In genomic region chr4:48445704-48446103, GRCh38 we compare ENCODE assay signal across 9 cellular contexts. TPM values are rescaled to one million over a fixed set of nuclear protein-coding genes. Genes with fewer than 3 reads are reported as not detected.
DNase-seq lines count a peak whose midpoint lies in the region; ATAC-seq and TF ChIP-seq lines count a peak whose summit lies in the region.
"Had no signal": no experiment of that assay in that cellular context is flagged by ENCODE, and none has a peak within 500 bp of the region (broad histone marks: within the 10 kb centered on the region; RNA-seq: fewer than 3 reads in every experiment).

No MANE protein-coding gene starts in this region.

- no peak overlapping the region for H3K27ac Mint-ChIP-seq in CD8-positive, alpha-beta T cell
- no peak overlapping the region for H3K27ac Mint-ChIP-seq in MCF 10A (ENCODE audit: low read depth, unreplicated experiment)

- H3K9me3 Mint-ChIP-seq in CD8-positive, alpha-beta T cell: no peaks in the 10 kb centered on the region
- no peaks in the 10 kb centered on the region for H3K9me3 Mint-ChIP-seq in MCF 10A (ENCODE audit: unreplicated experiment)

- peaks cover 5% of the 10 kb centered on the region for H3K27me3 Mint-ChIP-seq in CD8-positive, alpha-beta T cell (ENCODE audit: low read depth)
- H3K27me3 Mint-ChIP-seq in MCF 10A (ENCODE audit: insufficient read depth, unreplicated experiment): no peaks in the 10 kb centered on the region

- no peak overlapping the region for H3K4me3 ChIP-seq in CD8-positive, alpha-beta T cell (ENCODE audit: low read depth, low read length)
- H3K4me3 ChIP-seq in mucosa of descending colon: no peak overlapping the region
- H3K4me3 ChIP-seq: SJCRH30 had no signal

- intact Hi-C loops in CD8-positive, alpha-beta T cell (cut with DNase I, micrococcal nuclease): loop anchor here (1.0 to 5.0 kb wide), 2 partner anchors 518 to 522 kb away; no protein-coding TSS in a partner anchor
- intact Hi-C loops in MCF 10A (cut with micrococcal nuclease): loop anchor here (2.0 to 10.0 kb wide), 2 partner anchors 101 to 519 kb away; no protein-coding TSS in a partner anchor
- intact Hi-C loops in mucosa of descending colon (cut with DNase I, micrococcal nuclease): no loop called here

- H3K4me1 ChIP-seq in CD8-positive, alpha-beta T cell (ENCODE audit: insufficient read depth, low read length): no peaks in the 10 kb centered on the region
- H3K4me1 ChIP-seq in mucosa of descending colon (ENCODE audit: low read depth): no peaks in the 10 kb centered on the region
- H3K4me1 ChIP-seq: SJCRH30 had no signal

- TF ChIP-seq CTCF in CD8-positive, alpha-beta T cell (IDR thresholded peaks at IDR 0.05): peak; percentile 69
- peak; percentile 50 for TF ChIP-seq CTCF in MCF 10A (IDR thresholded peaks at IDR 0.05; ENCODE audit: unreplicated experiment)
- TF ChIP-seq CTCF in mucosa of descending colon (IDR thresholded peaks at IDR 0.05): peak; percentile 33

- H3K36me3 ChIP-seq in CD8-positive, alpha-beta T cell (ENCODE audit: insufficient read depth, low read length): no peaks in the 10 kb centered on the region
- no peaks in the 10 kb centered on the region for H3K36me3 ChIP-seq in mucosa of descending colon (ENCODE audit: low read depth)
- H3K36me3 ChIP-seq: SJCRH30 had no signal

- no peaks in the 10 kb centered on the region for H3K27me3 ChIP-seq in CD8-positive, alpha-beta T cell (ENCODE audit: insufficient read depth, low read length)
- H3K27me3 ChIP-seq: SJCRH30 had no signal

- CTCF ChIA-PET in CD8-positive, alpha-beta T cell (lab: Charles Lee): interaction anchor here (1.2 kb wide), 1 partner anchor 39 kb away, joined by 3 read pairs; no protein-coding TSS in a partner anchor
- CTCF ChIA-PET in MCF 10A (lab: Yijun Ruan, JAX): interaction anchor here (0.7 to 3.7 kb wide), 10 partner anchors 9 to 104 kb away, joined by 3 to 17 read pairs (median 4); no protein-coding TSS in a partner anchor

- no peak overlapping the region for H3K27ac ChIP-seq in CD8-positive, alpha-beta T cell (ENCODE audit: low read depth, low read length)
- H3K27ac ChIP-seq: SJCRH30 had no signal

- no TSS peak for BruUV-seq in MCF 10A (replicated peaks; lab: Mats Ljungman, UMichigan)

- POLR2A ChIA-PET in CD8-positive, alpha-beta T cell (lab: Charles Lee): no interaction called here
- POLR2A ChIA-PET in MCF 10A (lab: Yijun Ruan, JAX): no interaction called here

- no peak for DNase-seq in CD8-positive, alpha-beta T cell
- DNase-seq in KBM-7 (peak; percentile 32), MCF 10A (ENCODE audit: unreplicated experiment) (peak; percentile 17), mucosa of descending colon (no peak), KG1 (lab: John Stamatoyannopoulos, UW) (no peak)
- DNase-seq in stimulated activated naive CD4-positive, alpha-beta T cell treated with Interleukin-2 at 50 U/mL for 16 hours (lab: John Stamatoyannopoulos, UW): no peak

- in situ Hi-C loops in KBM-7 (cut with MboI; ENCODE audit: low pct_unique_long_range_greater_than_20kb, low sequenced_read_pairs): no loop called here

- H3K4me3 Mint-ChIP-seq in CD8-positive, alpha-beta T cell: no peak overlapping the region
- H3K4me3 Mint-ChIP-seq in MCF 10A (ENCODE audit: unreplicated experiment): no peak overlapping the region

- no peaks in the 10 kb centered on the region for H3K36me3 Mint-ChIP-seq in CD8-positive, alpha-beta T cell
- H3K36me3 Mint-ChIP-seq in MCF 10A (ENCODE audit: insufficient read depth, unreplicated experiment): peaks cover 4% of the 10 kb centered on the region

- ATAC-seq in CD8-positive, alpha-beta T cell: no peak
- no peak for ATAC-seq in mucosa of descending colon
- no peak for ATAC-seq in GM19324 (IDR thresholded peaks at IDR 0.05; ENCODE audit: low FRiP score, unreplicated experiment)
- no peak for ATAC-seq in GM18498 (IDR thresholded peaks at IDR 0.05; ENCODE audit: unreplicated experiment)

- no peaks in the 10 kb centered on the region for H3K4me1 Mint-ChIP-seq in CD8-positive, alpha-beta T cell (ENCODE audit: low read depth)
- H3K4me1 Mint-ChIP-seq in MCF 10A (ENCODE audit: insufficient read depth, unreplicated experiment): no peaks in the 10 kb centered on the region

- no peaks in the 10 kb centered on the region for H3K9me3 ChIP-seq in CD8-positive, alpha-beta T cell (ENCODE audit: low read length)
- no peaks in the 10 kb centered on the region for H3K9me3 ChIP-seq in mucosa of descending colon
- H3K9me3 ChIP-seq: SJCRH30 had no signal

RNA-seq across cellular contexts. Expression of gene SLC10A4, which starts 37.4 kb away (rescaled TPM):
- total RNA-seq in CD8-positive, alpha-beta T cell: not detected
- not detected in 2 replicates for total RNA-seq in MCF 10A (2022)
- 1 to 10 TPM in 1 of 3 donors, under 1 TPM in 1, not detected in 1; 0.26 to 2.1 TPM for total RNA-seq in mucosa of descending colon
- total RNA-seq: SJCRH30 had no signal

RNA-seq across cellular contexts. Expression of gene ZAR1, which starts 44.3 kb away (rescaled TPM):
- total RNA-seq in CD8-positive, alpha-beta T cell: not detected
- total RNA-seq in MCF 10A (2022): not detected in 2 replicates
- not detected for total RNA-seq in mucosa of descending colon
- total RNA-seq: SJCRH30 had no signal

Comparison
In these comparisons a context has a peak if more than half of its experiments do, and no peak if none do; other contexts are left out.
1. DNase-seq: peak in KBM-7 (single experiment) and MCF 10A (single experiment); none in CD8-positive, alpha-beta T cell (0 of 7), mucosa of descending colon (0 of 3), stimulated activated naive CD4-positive, alpha-beta T cell treated with Interleukin-2 at 50 U/mL for 16 hours (single experiment) and KG1 (single experiment).
2. intact Hi-C loops: an anchor here in CD8-positive, alpha-beta T cell (1.0 to 5.0 kb wide) and MCF 10A (2.0 to 10.0 kb wide); none called in mucosa of descending colon.
3. Peak in every context shown above with its lines, with median percentiles within 50 percentile points of each other: CTCF ChIP-seq.